ENCODE assay signal across 8 cellular contexts in the genomic region with DNA sequence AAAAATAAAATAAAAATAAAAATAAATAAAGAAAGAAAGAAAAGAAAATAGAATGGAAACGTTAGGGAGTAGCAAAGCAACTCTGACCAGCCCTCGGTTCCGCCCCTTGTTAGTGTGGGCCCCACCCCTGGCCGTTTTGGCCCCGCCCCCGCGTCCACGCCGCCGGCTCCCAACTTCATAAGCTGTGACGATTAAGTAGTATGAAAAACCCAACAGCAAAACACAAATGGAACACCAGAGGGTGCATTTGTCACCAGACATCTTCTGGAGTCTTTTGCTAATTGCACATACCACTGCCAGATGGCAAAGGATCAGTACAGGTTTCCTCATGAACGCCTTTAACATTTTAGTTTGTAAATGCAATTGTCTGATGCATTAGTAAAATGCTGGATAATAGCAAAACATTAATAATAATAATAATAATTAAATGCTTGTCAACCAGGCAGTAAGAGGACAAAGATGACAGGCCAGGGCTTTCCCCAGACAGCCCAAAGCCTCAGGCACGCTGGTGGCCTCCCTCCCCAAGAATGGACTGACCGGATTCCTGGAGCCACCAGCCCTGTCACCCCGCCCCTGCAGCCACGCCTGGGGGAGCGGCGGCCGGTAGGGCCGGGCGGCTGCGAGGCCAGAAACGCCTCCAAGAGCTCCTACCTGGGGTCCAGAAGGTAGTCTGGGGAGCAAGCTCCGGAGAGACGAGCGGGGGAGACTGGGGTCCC. TPM values are rescaled to one million over a fixed set of nuclear protein-coding genes. Genes with fewer than 3 reads are reported as not detected.
DNase-seq lines count a peak whose midpoint lies in the region; ATAC-seq and TF ChIP-seq lines count a peak whose summit lies in the region.

No MANE protein-coding gene starts in this region.

- no peaks in the 10 kb centered on the region for H3K9me2 ChIP-seq in PC-9 (ENCODE audit: insufficient read depth)

- H3K9ac ChIP-seq in fibroblast of lung (ENCODE audit: insufficient read depth, low read length): no peak overlapping the region

- intact Hi-C loops in PC-9 (cut with micrococcal nuclease; ENCODE audit: unreplicated experiment): loop anchor here (1.0 kb wide), 6 partner anchors 8 to 124 kb away; partner anchors contain the start of gene HSP90AA1

- H3K27me3 ChIP-seq in PC-9 (ENCODE audit: insufficient read depth, low read depth): no peaks in the 10 kb centered on the region
- H3K27me3 ChIP-seq in fibroblast of lung (ENCODE audit: control insufficient read depth, insufficient read depth, low read length): no peaks in the 10 kb centered on the region

- H3K36me3 ChIP-seq in PC-9 (ENCODE audit: low read depth) (no peaks in the 10 kb centered on the region), fibroblast of lung (ENCODE audit: control insufficient read depth, insufficient read depth, low read length) (no peaks in the 10 kb centered on the region)

- H3K4me1 Mint-ChIP-seq in nephron progenitor cell: peaks cover 39% of the 10 kb centered on the region
- H3K4me1 Mint-ChIP-seq in stimulated activated naive CD8-positive, alpha-beta T cell treated with anti-CD3 and anti-CD28 coated beads, Interleukin-15, amount 100 ng/mL, for 72 hours: peaks cover 14% of the 10 kb centered on the region

- H3K4me1 ChIP-seq in PC-9 (replicated peaks; ENCODE audit: insufficient read depth): peaks cover 23% of the 10 kb centered on the region
- no peaks in the 10 kb centered on the region for H3K4me1 ChIP-seq in fibroblast of lung (ENCODE audit: control insufficient read depth, extremely low read depth, insufficient read depth, low read length)

- H3K27me3 Mint-ChIP-seq in nephron progenitor cell (ENCODE audit: low read depth, poor library complexity): peaks cover 9% of the 10 kb centered on the region
- H3K27me3 Mint-ChIP-seq in stimulated activated naive CD8-positive, alpha-beta T cell treated with anti-CD3 and anti-CD28 coated beads, Interleukin-15, amount 100 ng/mL, for 72 hours: no peaks in the 10 kb centered on the region

- no peaks in the 10 kb centered on the region for H3K9me3 Mint-ChIP-seq in nephron progenitor cell
- no peaks in the 10 kb centered on the region for H3K9me3 Mint-ChIP-seq in stimulated activated naive CD8-positive, alpha-beta T cell treated with anti-CD3 and anti-CD28 coated beads, Interleukin-15, amount 100 ng/mL, for 72 hours

- H4K20me1 ChIP-seq in PC-9 (ENCODE audit: insufficient read depth): no peaks in the 10 kb centered on the region
- no peaks in the 10 kb centered on the region for H4K20me1 ChIP-seq in fibroblast of lung (ENCODE audit: control insufficient read depth, extremely low read depth, insufficient read depth, low read length)

- peaks cover 31% of the 10 kb centered on the region for H3F3A ChIP-seq in PC-9 (ENCODE audit: insufficient read depth, low read depth)

- H3K79me2 ChIP-seq in PC-9 (ENCODE audit: low read depth): no peaks in the 10 kb centered on the region
- H3K79me2 ChIP-seq in fibroblast of lung (ENCODE audit: control insufficient read depth, insufficient read depth, low read length): no peaks in the 10 kb centered on the region

- no peak overlapping the region for H3K27ac Mint-ChIP-seq in nephron progenitor cell
- H3K27ac Mint-ChIP-seq in stimulated activated naive CD8-positive, alpha-beta T cell treated with anti-CD3 and anti-CD28 coated beads, Interleukin-15, amount 100 ng/mL, for 72 hours: no peak overlapping the region

- peak; percentile 88 for ATAC-seq in stimulated activated naive CD8-positive, alpha-beta T cell treated with anti-CD3 and anti-CD28 coated beads, Interleukin-15, amount 100 ng/mL, for 72 hours
- ATAC-seq in GM21367 (IDR thresholded peaks at IDR 0.05; ENCODE audit: unreplicated experiment): no peak

- TF ChIP-seq CTCF in GM10248 (IDR thresholded peaks at IDR 0.05; ENCODE audit: control extremely low read depth, extremely low read depth, low read depth, missing control alignments) (peak; percentile 16), PC-9 (conservative IDR thresholded peaks at IDR 0.05) (peak; percentile 88), fibroblast of lung (conservative IDR thresholded peaks at IDR 0.05 in 1 of 2, IDR thresholded peaks at IDR 0.05 in 1 of 2; ENCODE audit: low read depth in 1 of 2, low read length in 2 of 2) (peak; percentile 35 to 56), nephron progenitor cell (IDR thresholded peaks at IDR 0.05) (no peak)

- H3K4me2 ChIP-seq in PC-9 (peak overlapping the region; percentile 88), fibroblast of lung (ENCODE audit: extremely low read depth, insufficient read depth, low read length) (no peak overlapping the region)

- no peak overlapping the region for H3K4me3 Mint-ChIP-seq in nephron progenitor cell
- no peak overlapping the region for H3K4me3 Mint-ChIP-seq in stimulated activated naive CD8-positive, alpha-beta T cell treated with anti-CD3 and anti-CD28 coated beads, Interleukin-15, amount 100 ng/mL, for 72 hours

- CTCF ChIA-PET in GM10248 (lab: Yijun Ruan, JAX): interaction anchor here (1.0 to 2.0 kb wide), 5 partner anchors 13 to 251 kb away, joined by 3 to 9 read pairs (median 4); no protein-coding TSS in a partner anchor
- CTCF ChIA-PET in PC-9 (lab: Charles Lee): interaction anchor here (0.6 to 2.1 kb wide), 17 partner anchors 9 to 292 kb away, joined by 3 to 35 read pairs (median 5); no protein-coding TSS in a partner anchor

- H3K9me3 ChIP-seq in PC-9 (ENCODE audit: insufficient read depth, low read depth) (no peaks in the 10 kb centered on the region), fibroblast of lung (ENCODE audit: control insufficient read depth, insufficient read depth, low read depth, low read length) (no peaks in the 10 kb centered on the region)

- peak overlapping the region; percentile 57 for H3K27ac ChIP-seq in PC-9
- no peak overlapping the region for H3K27ac ChIP-seq in fibroblast of lung (ENCODE audit: insufficient read depth, low read length)

- DNase-seq in GM10248 (ENCODE audit: extremely low spot score) (peak; percentile 71), HuH-7 (ENCODE audit: low spot score) (peak; percentile 77), PC-9 (peak; percentile 95 to 97), fibroblast of lung (ENCODE audit: low read depth in 2 of 2) (peak; percentile 85 to 89), nephron progenitor cell (peak; percentile 72)
- peak; percentile 79 to 84 for DNase-seq in activated T-cell treated with anti-CD3 and anti-CD28 coated beads, Interleukin-2, amount 50 U/mL, for 48 hours
- peak; percentile 58 to 63 for DNase-seq in stimulated activated naive CD8-positive, alpha-beta T cell treated with anti-CD3 and anti-CD28 coated beads, Interleukin-15, amount 100 ng/mL, for 72 hours

- POLR2A ChIA-PET in GM10248 (lab: Yijun Ruan, JAX): interaction anchor here (0.6 kb wide), 1 partner anchor 272 kb away, joined by 3 read pairs; no protein-coding TSS in a partner anchor
- POLR2A ChIA-PET in PC-9 (lab: Charles Lee; ENCODE audit: unreplicated experiment): interaction anchor here (0.5 to 0.9 kb wide), 9 partner anchors 13 to 124 kb away, joined by 3 to 9 read pairs (median 5); no protein-coding TSS in a partner anchor

- H3K36me3 Mint-ChIP-seq in nephron progenitor cell (ENCODE audit: low read depth): no peaks in the 10 kb centered on the region

- H3K4me3 ChIP-seq in PC-9 (peak overlapping the region; percentile 48), fibroblast of lung (replicated peaks in 1 of 4; ENCODE audit: control extremely low read depth in 1 of 4, insufficient read depth in 1 of 4, low read depth in 3 of 4, low read length in 4 of 4) (no peak overlapping the region)

- no TSS peak for BruUV-seq in PC-9 (replicated peaks; lab: Mats Ljungman, UMichigan)

- H2AFZ ChIP-seq in PC-9 (peak overlapping the region; percentile 82), fibroblast of lung (ENCODE audit: low read length) (no peak overlapping the region)

RNA-seq across cellular contexts. Expression of gene HSP90AA1, which starts 23.6 kb away (rescaled TPM):
- total RNA-seq in PC-9 (2021) (1,314 and 1,931 TPM in 2 replicates), fibroblast of lung (342 and 430 TPM in 2 replicates)
- 493 and 775 TPM in 2 replicates for polyA plus RNA-seq in fibroblast of lung
- polyA plus RNA-seq in fibroblast of lung (2012): 420 and 539 TPM in 2 replicates
- polyA minus RNA-seq in fibroblast of lung (ENCODE audit: low replicate concordance): 56.7 and 74.0 TPM in 2 replicates
